8 cellular contexts compared by ENCODE assay signal in genomic region chr3:192188218-192188835, GRCh38.
DNase-seq lines count a peak whose midpoint lies in the region; ATAC-seq, FAIRE-seq and TF ChIP-seq lines count a peak whose summit lies in the region.

No MANE protein-coding gene starts in this region.

- ATAC-seq in GM19328 (IDR thresholded peaks at IDR 0.05; ENCODE audit: unreplicated experiment), result peak; percentile 88
- peak; percentile 95 for ATAC-seq in HG03135 (IDR thresholded peaks at IDR 0.05; ENCODE audit: unreplicated experiment)
- ATAC-seq in left cardiac atrium, result peak; percentile 59

- peak; percentile 76 for TF ChIP-seq CTCF in D721Med (IDR thresholded peaks at IDR 0.05; ENCODE audit: insufficient read depth, missing control alignments)

- no peak for DNase-seq in D721Med (ENCODE audit: insufficient read length, low spot score)
- peak; percentile 15 for DNase-seq in NCI-H524 treated with DMSO at 0.1 percent for 48 hours (lab: John Stamatoyannopoulos, UW)
- peak; percentile 14 for DNase-seq in activated CD8-positive, alpha-beta memory T cell treated with anti-CD3 and anti-CD28 coated beads, Interleukin-2, amount 50 U/mL, for 4 hours
- peak; percentile 60 for DNase-seq in left cardiac atrium
- peak; percentile 1 to 23 (median 13) for DNase-seq in stimulated activated CD4-positive, alpha-beta T cell treated with anti-CD3 and anti-CD28 coated beads, Interleukin-1b, Interleukin-23, amount 100 ng/mL, for 24 hours (ENCODE audit: low read depth in 4 of 4, low spot score in 1 of 4)
- DNase-seq in middle frontal gyrus (ENCODE audit: extremely low spot score, low spot score), result no peak

- intact Hi-C loops in left cardiac atrium (cut with DNase I), result loop anchor here in 1 of 2 donors (5.0 kb wide), 1 partner anchor 244 kb away; no protein-coding TSS in a partner anchor

- FAIRE-seq in D721Med (lab: Jason Lieb, UNC), result peak; percentile 11

Comparison
In these comparisons a context has a peak if more than half of its experiments do, and no peak if none do; other contexts are left out.
1. DNase-seq: peak in NCI-H524 treated with DMSO at 0.1 percent for 48 hours (single experiment), activated CD8-positive, alpha-beta memory T cell treated with anti-CD3 and anti-CD28 coated beads, Interleukin-2, amount 50 U/mL, for 4 hours (single experiment), left cardiac atrium (single experiment) and stimulated activated CD4-positive, alpha-beta T cell treated with anti-CD3 and anti-CD28 coated beads, Interleukin-1b, Interleukin-23, amount 100 ng/mL, for 24 hours (4 of 4); none in D721Med (single experiment) and middle frontal gyrus (single experiment).
2. Peak in every context shown above with its lines, with median percentiles within 50 percentile points of each other: ATAC-seq.